Comparison of ENCODE assay signal across 18 cellular contexts in genomic region chr2:200828104-200828503, GRCh38. TPM values are rescaled to one million over a fixed set of nuclear protein-coding genes. Genes with fewer than 3 reads are reported as not detected.
A peak's percentile ranks its signal among the peaks of the same experiment; 100 is the strongest.
DNase-seq lines count a peak whose midpoint lies in the region; ATAC-seq, FAIRE-seq and TF ChIP-seq lines count a peak whose summit lies in the region.
"Had no signal": no experiment of that assay in that cellular context is flagged by ENCODE, and none has a peak within 500 bp of the region (broad histone marks: within the 10 kb centered on the region; RNA-seq: fewer than 3 reads in every experiment).

No MANE protein-coding gene starts in this region.

- no peaks in the 10 kb centered on the region for H3K79me1 ChIP-seq in IMR-90 (ENCODE audit: low read depth in 1 of 2, low read length in 2 of 2)

- BruUV-seq in IMR-90 (replicated peaks; lab: Mats Ljungman, UMichigan) = no TSS peak

- H2BK5ac ChIP-seq in IMR-90 (ENCODE audit: low read depth, low read length, poor library complexity, severe bottlenecking) = no peak overlapping the region

- no peaks in the 10 kb centered on the region for H3K9me3 ChIP-seq in IMR-90 (ENCODE audit: control insufficient read depth, insufficient read depth, low read length)
- H3K9me3 ChIP-seq: BLaER1 had no signal

- no peak overlapping the region for H3K4me2 ChIP-seq in IMR-90 (ENCODE audit: low read depth, low read length)
- H3K4me2 ChIP-seq: BLaER1 had no signal

- in situ Hi-C loops in IMR-90 (cut with MboI; ENCODE audit: low sequenced_read_pairs) = no loop called here

- H3K36me3 Mint-ChIP-seq in activated CD8-positive, alpha-beta T cell treated with anti-CD3 and anti-CD28 coated beads for 36 hours (ENCODE audit: low read depth) = peaks cover 21% of the 10 kb centered on the region
- H3K36me3 Mint-ChIP-seq in activated CD8-positive, alpha-beta T cell treated with anti-CD3 and anti-CD28 coated beads, Interleukin-2, amount 10 ng/mL, durations not matched to agents 7 days and 5 days (ENCODE audit: low read depth) = peaks cover 14% of the 10 kb centered on the region
- H3K36me3 Mint-ChIP-seq in WTC11 (peaks cover 3% of the 10 kb centered on the region; the same call in 1 of the 2 replicates), immature natural killer cell (peaks cover 0 to 3% (median 3%) of the 10 kb centered on the region in 3 donors)

- no peak overlapping the region for H4K5ac ChIP-seq in IMR-90 (ENCODE audit: low read depth, low read length)

- H3K36me3 ChIP-seq in IMR-90 (ENCODE audit: control insufficient read depth, insufficient read depth, low read length) = peaks cover 4% of the 10 kb centered on the region; the same call in 1 of the 2 replicates

- intact Hi-C loops in activated CD8-positive, alpha-beta T cell treated with anti-CD3 and anti-CD28 coated beads for 36 hours (cut with micrococcal nuclease) = no loop called here
- intact Hi-C loops in IMR-90 (cut with micrococcal nuclease) = no loop called here

- no peak for ATAC-seq in activated CD8-positive, alpha-beta T cell treated with anti-CD3 and anti-CD28 coated beads for 36 hours
- no peak for ATAC-seq in activated CD8-positive, alpha-beta T cell treated with anti-CD3 and anti-CD28 coated beads, Interleukin-2, amount 10 ng/mL, durations not matched to agents 7 days and 5 days
- ATAC-seq in IMR-90 (ENCODE audit: low read depth) (peak; percentile 15; the same call in 1 of the 2 replicates), WTC11 (no peak), GM18858 (IDR thresholded peaks at IDR 0.05; ENCODE audit: unreplicated experiment) (no peak)

- H2AFZ ChIP-seq in IMR-90 (replicated peaks; ENCODE audit: low read length, poor library complexity) = no peak overlapping the region

- H3K9me1 ChIP-seq in IMR-90 (ENCODE audit: insufficient read depth, low read length) = no peaks in the 10 kb centered on the region

- H2BK15ac ChIP-seq in IMR-90 (ENCODE audit: low read depth, low read length) = no peak overlapping the region

- H4K20me1 ChIP-seq in IMR-90 (ENCODE audit: insufficient read depth, low read length) = no peaks in the 10 kb centered on the region
- H4K20me1 ChIP-seq: BLaER1 had no signal

- no peak for TF ChIP-seq CTCF in activated CD8-positive, alpha-beta T cell treated with anti-CD3 and anti-CD28 coated beads for 36 hours (IDR thresholded peaks at IDR 0.05)
- TF ChIP-seq CTCF in IMR-90 (conservative IDR thresholded peaks at IDR 0.05; ENCODE audit: low read depth, low read length) = no peak
- TF ChIP-seq CTCF in WTC11 (IDR thresholded peaks at IDR 0.05) = no peak
- no peak for TF ChIP-seq CTCF in D721Med (IDR thresholded peaks at IDR 0.05; ENCODE audit: insufficient read depth, missing control alignments)

- TF ChIP-seq RAD21 in IMR-90 (IDR thresholded peaks at IDR 0.05; ENCODE audit: low read length) = no peak

- 71% methylated on average over 1 of the region's 2 CpGs; no CpG with 5 or more reads in 1 of the 2 experiments for WGBS in IMR-90 (ENCODE audit: extremely low coverage in 2 of 2, insufficient read length in 1 of 2), 2 experiments

- FAIRE-seq in D721Med (lab: Jason Lieb, UNC) = no peak
- FAIRE-seq: RCC 7860 had no signal

- H4K8ac ChIP-seq in IMR-90 (ENCODE audit: low read depth in 2 of 2, low read length in 2 of 2) = no peak overlapping the region

- H3K9ac ChIP-seq in IMR-90 (ENCODE audit: low read depth, low read length) = no peak overlapping the region
- H3K9ac ChIP-seq: BLaER1 had no signal

- no peak overlapping the region for H4K91ac ChIP-seq in IMR-90 (ENCODE audit: insufficient read depth, low read depth, low read length)

- H2AK9ac ChIP-seq in IMR-90 (replicated peaks; ENCODE audit: low read depth, low read length, poor library complexity) = no peak overlapping the region

- POLR2A ChIA-PET in activated CD8-positive, alpha-beta T cell treated with anti-CD3 and anti-CD28 coated beads for 36 hours (lab: Charles Lee) = interaction anchor here (0.9 to 4.5 kb wide), 13 partner anchors 12 to 135 kb away, joined by 3 to 67 read pairs (median 5); partner anchors contain the start of genes CLK1, NIF3L1, ORC2 and PPIL3
- POLR2A ChIA-PET in activated CD8-positive, alpha-beta T cell treated with anti-CD3 and anti-CD28 coated beads, Interleukin-2, amount 10 ng/mL, durations not matched to agents 7 days and 5 days (lab: Charles Lee) = interaction anchor here (1.1 to 1.8 kb wide), 6 partner anchors 12 to 115 kb away, joined by 3 to 5 read pairs (median 4); partner anchors contain the start of genes BZW1 and CLK1
- POLR2A ChIA-PET in IMR-90 (lab: Charles Lee; ENCODE audit: unreplicated experiment) (interaction anchor here (0.8 to 0.9 kb wide), 2 partner anchors 9 to 14 kb away, joined by 3 read pairs; no protein-coding TSS in a partner anchor), WTC11 (lab: Charles Lee) (interaction anchor here (0.5 to 1.8 kb wide), 4 partner anchors 36 to 1696 kb away, joined by 3 to 5 read pairs (median 3); partner anchors contain the start of gene CLK1)

- peak overlapping the region; percentile 28 for H3K27ac Mint-ChIP-seq in activated CD8-positive, alpha-beta T cell treated with anti-CD3 and anti-CD28 coated beads for 36 hours
- no peak overlapping the region for H3K27ac Mint-ChIP-seq in activated CD8-positive, alpha-beta T cell treated with anti-CD3 and anti-CD28 coated beads, Interleukin-2, amount 10 ng/mL, durations not matched to agents 7 days and 5 days
- 0 out of 2 replicates have a peak overlapping the region, but pooled peaks have one; percentile 3 for H3K27ac Mint-ChIP-seq in WTC11
- H3K27ac Mint-ChIP-seq in immature natural killer cell = peak overlapping the region in 4 of 6 donors; percentile 24 to 74 (median 51)

- H3K4ac ChIP-seq in IMR-90 (ENCODE audit: low read depth, low read length) = no peak overlapping the region

- H3K4me1 Mint-ChIP-seq in activated CD8-positive, alpha-beta T cell treated with anti-CD3 and anti-CD28 coated beads for 36 hours (ENCODE audit: low read depth) = peaks cover 7% of the 10 kb centered on the region
- no peaks in the 10 kb centered on the region for H3K4me1 Mint-ChIP-seq in activated CD8-positive, alpha-beta T cell treated with anti-CD3 and anti-CD28 coated beads, Interleukin-2, amount 10 ng/mL, durations not matched to agents 7 days and 5 days (ENCODE audit: low read depth)
- no peaks in the 10 kb centered on the region for H3K4me1 Mint-ChIP-seq in WTC11
- H3K4me1 Mint-ChIP-seq in immature natural killer cell = peaks cover 2 to 14% of the 10 kb centered on the region in 2 donors

- no peak overlapping the region for H3K4me3 Mint-ChIP-seq in activated CD8-positive, alpha-beta T cell treated with anti-CD3 and anti-CD28 coated beads for 36 hours
- H3K4me3 Mint-ChIP-seq in activated CD8-positive, alpha-beta T cell treated with anti-CD3 and anti-CD28 coated beads, Interleukin-2, amount 10 ng/mL, durations not matched to agents 7 days and 5 days = no peak overlapping the region
- H3K4me3 Mint-ChIP-seq in WTC11 (no peak overlapping the region), immature natural killer cell (no peak overlapping the region)

- no peak overlapping the region for H3K4me3 ChIP-seq in IMR-90 (ENCODE audit: insufficient read depth, low read depth, low read length)
- H3K4me3 ChIP-seq: BLaER1 had no signal

- no peak overlapping the region for H2BK20ac ChIP-seq in IMR-90 (ENCODE audit: low read depth, low read length)

- TF ChIP-seq POLR2A in IMR-90 (IDR thresholded peaks at IDR 0.05; ENCODE audit: low read depth, low read length) = no peak; the same call in 1 of the 2 replicates

- H3K27me3 Mint-ChIP-seq in activated CD8-positive, alpha-beta T cell treated with anti-CD3 and anti-CD28 coated beads for 36 hours = no peaks in the 10 kb centered on the region
- peaks cover 2% of the 10 kb centered on the region for H3K27me3 Mint-ChIP-seq in activated CD8-positive, alpha-beta T cell treated with anti-CD3 and anti-CD28 coated beads, Interleukin-2, amount 10 ng/mL, durations not matched to agents 7 days and 5 days (ENCODE audit: low read depth)
- H3K27me3 Mint-ChIP-seq in WTC11 (ENCODE audit: low read depth) (no peaks in the 10 kb centered on the region; the same call in 1 of the 2 replicates), immature natural killer cell (ENCODE audit: low read depth in 3 of 3) (peaks cover 0 to 8% (median 3%) of the 10 kb centered on the region in 3 donors)

- H3K9me3 Mint-ChIP-seq in activated CD8-positive, alpha-beta T cell treated with anti-CD3 and anti-CD28 coated beads for 36 hours = no peaks in the 10 kb centered on the region
- H3K9me3 Mint-ChIP-seq in activated CD8-positive, alpha-beta T cell treated with anti-CD3 and anti-CD28 coated beads, Interleukin-2, amount 10 ng/mL, durations not matched to agents 7 days and 5 days (ENCODE audit: insufficient read depth) = no peaks in the 10 kb centered on the region
- H3K9me3 Mint-ChIP-seq in WTC11 (no peaks in the 10 kb centered on the region), immature natural killer cell (no peaks in the 10 kb centered on the region)

- H3K4me1 ChIP-seq in IMR-90 (ENCODE audit: control insufficient read depth, insufficient read depth, low read length) = no peaks in the 10 kb centered on the region
- H3K4me1 ChIP-seq: BLaER1 had no signal

- no peak overlapping the region for H3K27ac ChIP-seq in IMR-90 (ENCODE audit: insufficient read depth, low read length)
- H3K27ac ChIP-seq: BLaER1 had no signal

- dilution Hi-C loops in IMR-90 (cut with HindIII; ENCODE audit: low sequenced_read_pairs, unreplicated experiment) = no loop called here

- H3K14ac ChIP-seq in IMR-90 (replicated peaks; ENCODE audit: low read depth, low read length) = no peak overlapping the region

- H2AK5ac ChIP-seq in IMR-90 (ENCODE audit: low read depth, low read length) = no peak overlapping the region

- no peak overlapping the region for H3K23ac ChIP-seq in IMR-90 (ENCODE audit: low read depth, low read length)

- no peak overlapping the region for H3K18ac ChIP-seq in IMR-90 (ENCODE audit: low read depth, low read length)

- DNase-seq in activated CD8-positive, alpha-beta T cell treated with anti-CD3 and anti-CD28 coated beads for 36 hours = no peak
- DNase-seq in activated CD8-positive, alpha-beta T cell treated with anti-CD3 and anti-CD28 coated beads, Interleukin-2, amount 10 ng/mL, durations not matched to agents 7 days and 5 days = no peak
- no peak for DNase-seq in IMR-90
- DNase-seq in WTC11 (ENCODE audit: low spot score) = no peak
- DNase-seq in immature natural killer cell = no peak
- no peak for DNase-seq in NCI-H2107 treated with DMSO at 0.1 percent for 48 hours (lab: John Stamatoyannopoulos, UW; ENCODE audit: unreplicated experiment)
- no peak for DNase-seq in D721Med (ENCODE audit: insufficient read length, low spot score)
- DNase-seq: DMS 273 treated with DMSO at 0.1 percent for 48 hours, MM.1S, NCI-H1105, NCI-H1694, NCI-H2107, NCI-H226, NCI-H524 treated with DMSO at 0.1 percent for 48 hours, SHP77 treated with DMSO at 0.1 percent for 48 hours had no signal

- CTCF ChIA-PET in activated CD8-positive, alpha-beta T cell treated with anti-CD3 and anti-CD28 coated beads for 36 hours (lab: Charles Lee) = interaction anchor here (2.1 kb wide), 1 partner anchor 13 kb away, joined by 11 read pairs; no protein-coding TSS in a partner anchor
- CTCF ChIA-PET in activated CD8-positive, alpha-beta T cell treated with anti-CD3 and anti-CD28 coated beads, Interleukin-2, amount 10 ng/mL, durations not matched to agents 7 days and 5 days (lab: Charles Lee) = interaction anchor here (0.5 to 1.7 kb wide), 2 partner anchors 115 to 238 kb away, joined by 3 to 7 read pairs; no protein-coding TSS in a partner anchor
- CTCF ChIA-PET in IMR-90 (lab: Yijun Ruan, JAX) (no interaction called here), WTC11 (lab: Charles Lee) (no interaction called here)

- H2BK120ac ChIP-seq in IMR-90 (ENCODE audit: low read depth, low read length) = no peak overlapping the region

- H3K56ac ChIP-seq in IMR-90 (ENCODE audit: extremely low read depth, insufficient read depth, low read length) = no peak overlapping the region

- no peaks in the 10 kb centered on the region for H3K27me3 ChIP-seq in IMR-90 (ENCODE audit: control insufficient read depth, insufficient read depth, low read length)
- H3K27me3 ChIP-seq: BLaER1 had no signal

RNA-seq across cellular contexts. Expression of gene BZW1, which starts 16.4 kb away (rescaled TPM):
- 100 to 1,000 TPM; 423 to 442 TPM for total RNA-seq in activated CD8-positive, alpha-beta T cell treated with anti-CD3 and anti-CD28 coated beads for 36 hours
- 100 to 1,000 TPM; 276 to 304 TPM for total RNA-seq in activated CD8-positive, alpha-beta T cell treated with anti-CD3 and anti-CD28 coated beads, Interleukin-2, amount 10 ng/mL, durations not matched to agents 7 days and 5 days
- total RNA-seq in IMR-90 (2012; rRNA removed) (268 and 323 TPM in 2 replicates), WTC11 (2021) (191 to 255 TPM (median 208 TPM) in 3 replicates)
- polyA plus RNA-seq in IMR-90 (2012; rRNA removed) (187 and 204 TPM in 2 replicates), immature natural killer cell (100 to 1,000 TPM; 354 to 367 (median 365) TPM)
- polyA plus RNA-seq in IMR-90 (2012; cell fraction: cytosol; rRNA removed) = 31.6 and 185 TPM in 2 replicates
- polyA plus RNA-seq in IMR-90 (2012; cell fraction: nucleus; rRNA removed; ENCODE audit: low replicate concordance) = 11.5 and 146 TPM in 2 replicates

RNA-seq across cellular contexts. Expression of gene CLK1, which starts 36.4 kb away (rescaled TPM):
- total RNA-seq in activated CD8-positive, alpha-beta T cell treated with anti-CD3 and anti-CD28 coated beads for 36 hours = 100 to 1,000 TPM; 121 to 122 TPM
- total RNA-seq in activated CD8-positive, alpha-beta T cell treated with anti-CD3 and anti-CD28 coated beads, Interleukin-2, amount 10 ng/mL, durations not matched to agents 7 days and 5 days = 100 to 1,000 TPM; 122 to 126 TPM
- total RNA-seq in IMR-90 (2012; rRNA removed) (26.2 and 43.9 TPM in 2 replicates), WTC11 (2021) (25.5 to 29.5 TPM (median 25.7 TPM) in 3 replicates)
- polyA plus RNA-seq in IMR-90 (2012; rRNA removed) (28.2 and 35.5 TPM in 2 replicates), immature natural killer cell (10 to 100 TPM; 26.2 to 48.7 (median 47.9) TPM)
- polyA plus RNA-seq in IMR-90 (2012; cell fraction: cytosol; rRNA removed) = 2.6 and 6.0 TPM in 2 replicates
- 19.4 and 266 TPM in 2 replicates for polyA plus RNA-seq in IMR-90 (2012; cell fraction: nucleus; rRNA removed; ENCODE audit: low replicate concordance)

Comparison
In these comparisons a context has a peak if more than half of its experiments do, and no peak if none do; other contexts are left out.
1. CTCF ChIA-PET loops: an anchor here in activated CD8-positive, alpha-beta T cell treated with anti-CD3 and anti-CD28 coated beads for 36 hours (2.1 kb wide) and activated CD8-positive, alpha-beta T cell treated with anti-CD3 and anti-CD28 coated beads, Interleukin-2, amount 10 ng/mL, durations not matched to agents 7 days and 5 days (0.5 to 1.7 kb wide); none called in IMR-90 and WTC11.